8 cellular contexts compared by ENCODE assay signal in genomic region chr16:89395150-89396142, GRCh38.
DNase-seq lines count a peak whose midpoint lies in the region; ATAC-seq, FAIRE-seq and TF ChIP-seq lines count a peak whose summit lies in the region.

No MANE protein-coding gene starts in this region.

- H3K27ac ChIP-seq in A549, result peak overlapping the region; percentile 18 to 46; a peak in 3 of 6 replicates
- H3K27ac ChIP-seq in kidney (ENCODE audit: low read depth in 2 of 2, low read length in 2 of 2), result peak overlapping the region; percentile 20 to 77
- peak overlapping the region; percentile 45 to 90 (median 64) for H3K27ac ChIP-seq in stomach
- no peak overlapping the region for H3K27ac ChIP-seq in Karpas-422 (ENCODE audit: low read length)

- ATAC-seq in A549 (peak; percentile 89 to 91), HG02798 (IDR thresholded peaks at IDR 0.05; ENCODE audit: poor library complexity, unreplicated experiment) (no peak)

- peaks cover 65% of the 10 kb centered on the region for H3K79me2 ChIP-seq in Karpas-422 (ENCODE audit: low read length)

- FAIRE-seq in A549 (lab: Jason Lieb, UNC), result no peak
- peak; percentile 6 for FAIRE-seq in kidney (lab: Jason Lieb, UNC)

- peaks cover 19% of the 10 kb centered on the region; the same call in 1 of the 2 replicates for H4K20me1 ChIP-seq in Karpas-422 (ENCODE audit: insufficient read depth, low read depth, low read length)

- intact Hi-C loops in kidney (cut with DNase I) (no loop called here), stomach (cut with DNase I; ENCODE audit: low total_unique reads) (no loop called here)

- DNase-seq in A549 (ENCODE audit: low read depth in 1 of 2, low spot score in 1 of 2) (peak; percentile 88), HT-29 (ENCODE audit: low spot score) (peak; percentile 92), brain pericyte (ENCODE audit: low read depth, low spot score) (peak; percentile 96), kidney (peak; percentile 94), stomach (peak; percentile 92), islet precursor cell (no peak), Karpas-422 (no peak)

- no peaks in the 10 kb centered on the region for H3K36me3 ChIP-seq in kidney (ENCODE audit: control insufficient read depth in 1 of 2, insufficient read depth in 2 of 2, low read length in 2 of 2)
- peaks cover 0 to 7% (median 3%) of the 10 kb centered on the region in 4 donors for H3K36me3 ChIP-seq in stomach
- no peaks in the 10 kb centered on the region for H3K36me3 ChIP-seq in Karpas-422 (ENCODE audit: insufficient read depth, low read length)

- H3K9ac ChIP-seq in kidney (ENCODE audit: low read length in 2 of 2) (peak overlapping the region in 1 of 2 donors; percentile 56), Karpas-422 (ENCODE audit: low read length) (no peak overlapping the region)

- peaks cover 31% of the 10 kb centered on the region for H3K4me1 ChIP-seq in A549
- H3K4me1 ChIP-seq in kidney (ENCODE audit: control insufficient read depth in 1 of 2, insufficient read depth in 1 of 2, low read depth in 1 of 2, low read length in 2 of 2), result peaks cover 41 to 50% of the 10 kb centered on the region in 2 donors
- H3K4me1 ChIP-seq in stomach, result peaks cover 36 to 79% (median 57%) of the 10 kb centered on the region in 4 donors
- no peaks in the 10 kb centered on the region for H3K4me1 ChIP-seq in Karpas-422 (ENCODE audit: low read length)

- 44% methylated on average over 23 of the region's 28 CpGs for WGBS in A549 (ENCODE audit: missing lambda C conversion rate)
- WGBS in stomach, 5 donors, result 32 to 44% (median 40%) methylated on average over 24 to 28 of the region's 28 CpGs

- no peaks in the 10 kb centered on the region for H3K9me3 ChIP-seq in A549
- no peaks in the 10 kb centered on the region for H3K9me3 ChIP-seq in kidney (ENCODE audit: control insufficient read depth in 1 of 2, low read length in 2 of 2)
- H3K9me3 ChIP-seq in stomach, result no peaks in the 10 kb centered on the region
- no peaks in the 10 kb centered on the region for H3K9me3 ChIP-seq in Karpas-422 (ENCODE audit: low read length)

- CTCF ChIA-PET in A549 (lab: Yijun Ruan, JAX), result interaction anchor here (0.6 to 2.2 kb wide), 5 partner anchors 16 to 123 kb away, joined by 3 to 6 read pairs (median 4); no protein-coding TSS in a partner anchor

- no peak for TF ChIP-seq CTCF in A549 (IDR thresholded peaks at IDR 0.05)
- no peak for TF ChIP-seq CTCF in kidney (IDR thresholded peaks at IDR 0.05; ENCODE audit: borderline replicate concordance, extremely low read depth, insufficient read depth)
- no peak for TF ChIP-seq CTCF in stomach (IDR thresholded peaks at IDR 0.05)

- H3K4me3 ChIP-seq in A549 (no peak overlapping the region), kidney (ENCODE audit: low read length in 2 of 2) (peak overlapping the region; percentile 15 to 16), stomach (no peak overlapping the region), Karpas-422 (ENCODE audit: low read length) (no peak overlapping the region)

- H3K27me3 ChIP-seq in stomach (no peaks in the 10 kb centered on the region), Karpas-422 (ENCODE audit: low read length) (no peaks in the 10 kb centered on the region)

- POLR2A ChIA-PET in A549 (lab: Yijun Ruan, JAX), result no interaction called here

- peak in 1 of 2 experiments; percentile 25; a peak in 1 of 5 replicates for TF ChIP-seq RAD21 in A549 (conservative IDR thresholded peaks at IDR 0.05 in 1 of 2, IDR thresholded peaks at IDR 0.05 in 1 of 2)

- TF ChIP-seq EP300 in A549 (IDR thresholded peaks at IDR 0.05) (0 out of 5 replicates have a peak, but pooled peaks of 1 of the 2 experiments have one; percentile 21), stomach (IDR thresholded peaks at IDR 0.05) (peak; percentile 94)

- H3K4me2 ChIP-seq in A549 (peak overlapping the region; percentile 71), Karpas-422 (ENCODE audit: low read depth, low read length, poor library complexity, severe bottlenecking) (no peak overlapping the region)

- no peak for TF ChIP-seq POLR2A in A549 (IDR thresholded peaks at IDR 0.05; ENCODE audit: low read length)
- no peak for TF ChIP-seq POLR2A in stomach (IDR thresholded peaks at IDR 0.05)

- no peaks in the 10 kb centered on the region for H3K9me2 ChIP-seq in Karpas-422 (replicated peaks; ENCODE audit: insufficient read depth, low read length)

- H2AFZ ChIP-seq in Karpas-422 (ENCODE audit: low read length), result no peak overlapping the region

TF ChIP-seq in A549, 52 proteins besides CTCF, POLR2A, EP300 and RAD21:
- TF ChIP-seq, protein P1, sequence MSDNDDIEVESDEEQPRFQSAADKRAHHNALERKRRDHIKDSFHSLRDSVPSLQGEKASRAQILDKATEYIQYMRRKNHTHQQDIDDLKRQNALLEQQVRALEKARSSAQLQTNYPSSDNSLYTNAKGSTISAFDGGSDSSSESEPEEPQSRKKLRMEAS (IDR thresholded peaks at IDR 0.05), result peak; percentile 76
- TF ChIP-seq NPAS2 (CRISPR knock-in tag; IDR thresholded peaks at IDR 0.05; ENCODE audit: borderline replicate concordance) (no peak), GATA3 (IDR thresholded peaks at IDR 0.05; ENCODE audit: borderline replicate concordance) (peak; percentile 21), BHLHE40 (IDR thresholded peaks at IDR 0.05; ENCODE audit: low read depth, low read length) (peak; percentile 80), HEYL (CRISPR knock-in tag; IDR thresholded peaks at IDR 0.05) (no peak), SMC3 (IDR thresholded peaks at IDR 0.05) (0 out of 3 replicates have a peak, but pooled peaks have one; percentile 24), JUN (IDR thresholded peaks at IDR 0.05) (0 out of 5 replicates have a peak, but pooled peaks have one; percentile 21 to 29), CEBPB (IDR thresholded peaks at IDR 0.05) (peak; percentile 63 to 83)
- TF ChIP-seq, protein P2, sequence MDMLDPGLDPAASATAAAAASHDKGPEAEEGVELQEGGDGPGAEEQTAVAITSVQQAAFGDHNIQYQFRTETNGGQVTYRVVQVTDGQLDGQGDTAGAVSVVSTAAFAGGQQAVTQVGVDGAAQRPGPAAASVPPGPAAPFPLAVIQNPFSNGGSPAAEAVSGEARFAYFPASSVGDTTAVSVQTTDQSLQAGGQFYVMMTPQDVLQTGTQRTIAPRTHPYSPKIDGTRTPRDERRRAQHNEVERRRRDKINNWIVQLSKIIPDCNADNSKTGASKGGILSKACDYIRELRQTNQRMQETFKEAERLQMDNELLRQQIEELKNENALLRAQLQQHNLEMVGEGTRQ (IDR thresholded peaks at IDR 0.05), result peak; percentile 69

Comparison
In these comparisons a context has a peak if more than half of its experiments do, and no peak if none do; other contexts are left out.
1. DNase-seq: peak in A549 (2 of 2), HT-29 (single experiment), brain pericyte (single experiment), kidney (single experiment) and stomach (single experiment); none in islet precursor cell (single experiment) and Karpas-422 (single experiment).
2. H3K4me3 ChIP-seq: peak in kidney (2 of 2); none in A549 (single experiment), stomach (0 of 4) and Karpas-422 (single experiment).